17 cellular contexts compared by ENCODE assay signal in the genomic region with DNA sequence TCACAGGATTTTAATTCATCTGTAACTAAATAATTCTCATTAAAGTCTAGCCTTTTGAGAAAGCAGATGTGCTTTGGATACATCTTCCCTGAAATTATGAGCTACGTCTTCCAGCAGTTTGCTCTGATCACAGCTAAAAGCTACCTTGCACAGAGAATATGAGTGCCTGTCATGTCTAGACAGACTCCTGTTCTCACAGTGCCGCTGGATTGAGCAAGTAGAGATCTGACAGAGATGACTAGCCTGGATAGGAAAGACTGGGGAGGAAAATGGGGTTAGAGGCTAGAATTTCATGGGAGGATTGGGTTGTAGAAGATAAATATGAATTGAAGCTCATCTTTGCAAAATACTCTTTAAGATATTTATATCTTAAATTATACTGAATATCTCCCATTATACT. TPM values are rescaled to one million over a fixed set of nuclear protein-coding genes. Genes with fewer than 3 reads are reported as not detected.
"Had no signal": no experiment of that assay in that cellular context is flagged by ENCODE, and none has a peak within 500 bp of the region (broad histone marks: within the 10 kb centered on the region; RNA-seq: fewer than 3 reads in every experiment).

No MANE protein-coding gene starts in this region.

- H3K27ac Mint-ChIP-seq: activated CD4-positive, alpha-beta T cell treated with anti-CD3 and anti-CD28 coated beads, Interleukin-2, amount 10 ng/mL, durations not matched to agents 24 days and 14 days; activated CD8-positive, alpha-beta T cell treated with anti-CD3 and anti-CD28 coated beads, Interleukin-2, amount 10 ng/mL, durations not matched to agents 7 days and 5 days; activated T-cell treated with anti-CD3 and anti-CD28 coated beads, Interleukin-2, amount 50 U/mL, for 24 hours; activated T-helper 2 cell treated with anti-CD3 and anti-CD28 coated beads, Interferon-gamma antibody, Interleukin-2, Interleukin-4, amounts not matched to agents 10 μg/mL and 5 μg/mL and 100 μg/mL, durations not matched to agents 14 hours and 24 hours and 36 hours; memory B cell; progenitor cell of endocrine pancreas; stimulated activated naive CD8-positive, alpha-beta T cell treated with anti-CD3 and anti-CD28 coated beads, Interleukin-15, Interleukin-2, amounts not matched to agents 100 ng/mL and 50 ng/mL, for 24 hours had no signal

- H3K4me3 Mint-ChIP-seq: activated CD4-positive, alpha-beta T cell treated with anti-CD3 and anti-CD28 coated beads, Interleukin-2, amount 10 ng/mL, durations not matched to agents 24 days and 14 days; activated CD8-positive, alpha-beta T cell treated with anti-CD3 and anti-CD28 coated beads, Interleukin-2, amount 10 ng/mL, durations not matched to agents 7 days and 5 days; activated T-cell treated with anti-CD3 and anti-CD28 coated beads, Interleukin-2, amount 50 U/mL, for 24 hours; memory B cell; neural crest cell; stimulated activated naive CD8-positive, alpha-beta T cell treated with anti-CD3 and anti-CD28 coated beads, Interleukin-15, Interleukin-2, amounts not matched to agents 100 ng/mL and 50 ng/mL, for 24 hours had no signal

- H3K27me3 Mint-ChIP-seq: activated CD4-positive, alpha-beta T cell treated with anti-CD3 and anti-CD28 coated beads, Interleukin-2, amount 10 ng/mL, durations not matched to agents 24 days and 14 days; activated T-cell treated with anti-CD3 and anti-CD28 coated beads, Interleukin-2, amount 50 U/mL, for 24 hours; memory B cell; stimulated activated naive CD8-positive, alpha-beta T cell treated with anti-CD3 and anti-CD28 coated beads, Interleukin-15, Interleukin-2, amounts not matched to agents 100 ng/mL and 50 ng/mL, for 24 hours had no signal

- H3K9me3 ChIP-seq: tibial nerve, uterus had no signal

- H3K4me3 ChIP-seq: dorsolateral prefrontal cortex, tibial nerve, uterus had no signal

- ATAC-seq: activated CD8-positive, alpha-beta T cell treated with anti-CD3 and anti-CD28 coated beads, Interleukin-2, amount 10 ng/mL, durations not matched to agents 7 days and 5 days had no signal

- DNase-seq: activated CD4-positive, alpha-beta T cell treated with anti-CD3 and anti-CD28 coated beads, Interleukin-2, amount 10 ng/mL, durations not matched to agents 24 days and 14 days; activated CD8-positive, alpha-beta T cell treated with anti-CD3 and anti-CD28 coated beads, Interleukin-2, amount 10 ng/mL, durations not matched to agents 7 days and 5 days; activated naive CD4-positive, alpha-beta T cell treated with Interleukin-2 at 50 U/mL for 16 hours; activated T-cell treated with anti-CD3 and anti-CD28 coated beads, Interleukin-2, amount 50 U/mL, for 24 hours; foreskin melanocyte; left ventricle myocardium superior; T-helper 1 cell; T-helper 9 cell; uterus had no signal

- H3K9me3 Mint-ChIP-seq: activated CD4-positive, alpha-beta T cell treated with anti-CD3 and anti-CD28 coated beads, Interleukin-2, amount 10 ng/mL, durations not matched to agents 24 days and 14 days; activated T-cell treated with anti-CD3 and anti-CD28 coated beads, Interleukin-2, amount 50 U/mL, for 24 hours; activated T-helper 2 cell treated with anti-CD3 and anti-CD28 coated beads, Interferon-gamma antibody, Interleukin-2, Interleukin-4, amounts not matched to agents 10 μg/mL and 5 μg/mL and 100 μg/mL, durations not matched to agents 14 hours and 24 hours and 36 hours; memory B cell; stimulated activated naive CD8-positive, alpha-beta T cell treated with anti-CD3 and anti-CD28 coated beads, Interleukin-15, Interleukin-2, amounts not matched to agents 100 ng/mL and 50 ng/mL, for 24 hours had no signal

- H3K27me3 ChIP-seq: dorsolateral prefrontal cortex, tibial nerve, uterus had no signal

- H3K27ac ChIP-seq: epithelial cell of prostate, tibial nerve, uterus had no signal

- H3K4me1 ChIP-seq: tibial nerve, uterus had no signal

RNA-seq across cellular contexts. Expression of a gene that starts 36.3 kb away (rescaled TPM):
- total RNA-seq: neural crest cell had no signal
